Comparison of ENCODE assay signal across 7 cellular contexts in genomic region chr14:106661561-106661960, GRCh38.
A peak's percentile ranks its signal among the peaks of the same experiment; 100 is the strongest.
DNase-seq lines count a peak whose midpoint lies in the region; FAIRE-seq and TF ChIP-seq lines count a peak whose summit lies in the region.
"Not testable (repeated sequence)": the region's sequence is repeated elsewhere in the genome, so short reads cannot be mapped to it uniquely, and the experiment has no call there.

No MANE protein-coding gene starts in this region.

- in situ Hi-C loops in KBM-7 (cut with MboI; ENCODE audit: low pct_unique_long_range_greater_than_20kb, low sequenced_read_pairs): not testable (repeated sequence)

- not testable (repeated sequence) for H3K4me3 ChIP-seq in GM12875 (ENCODE audit: low read depth, low read length); esophagus muscularis mucosa; small intestine (ENCODE audit: low read depth in 1 of 2, low read length in 2 of 2)

- peaks cover 0 to 25% (median 0%) of the 10 kb centered on the region in 4 donors for H3K27me3 ChIP-seq in esophagus muscularis mucosa
- H3K27me3 ChIP-seq in small intestine (ENCODE audit: control insufficient read depth in 2 of 2, insufficient read depth in 2 of 2, low read length in 2 of 2): not testable (repeated sequence)

- not testable (repeated sequence) for TF ChIP-seq EP300 in esophagus muscularis mucosa (IDR thresholded peaks at IDR 0.05)

- not testable (repeated sequence) for FAIRE-seq in small intestine (lab: Jason Lieb, UNC)

- not testable (repeated sequence) for TF ChIP-seq POLR2A in esophagus muscularis mucosa (IDR thresholded peaks at IDR 0.05; ENCODE audit: low read depth)

- H3K4me1 ChIP-seq in esophagus muscularis mucosa; small intestine (ENCODE audit: control insufficient read depth in 2 of 2, insufficient read depth in 1 of 2, low read depth in 1 of 2, low read length in 1 of 2): not testable (repeated sequence)

- DNase-seq in KBM-7: peak; percentile 50
- peak; percentile 13 for DNase-seq in NCI-H460 (ENCODE audit: extremely low read depth, low read depth)
- DNase-seq in T-helper 1 cell: peak in 4 of 5 donors; percentile 14 to 42 (median 30)
- peak; percentile 58 to 63 for DNase-seq in activated T-cell treated with anti-CD3 and anti-CD28 coated beads, Interleukin-2, amount 50 U/mL, for 48 hours
- DNase-seq in esophagus muscularis mucosa (ENCODE audit: extremely low spot score): peak; percentile 79
- DNase-seq in small intestine: peak; percentile 68

- intact Hi-C loops in esophagus muscularis mucosa (cut with DNase I): not testable (repeated sequence)

- H3K9me3 ChIP-seq in esophagus muscularis mucosa; small intestine (ENCODE audit: control insufficient read depth, low read depth): not testable (repeated sequence)

- H3K27ac ChIP-seq in esophagus muscularis mucosa (replicated peaks in 1 of 4); small intestine (ENCODE audit: low read depth in 1 of 2, low read length in 1 of 2): not testable (repeated sequence)

- H3K36me3 ChIP-seq in esophagus muscularis mucosa; small intestine (ENCODE audit: control insufficient read depth in 2 of 2, insufficient read depth in 2 of 2, low read length in 2 of 2): not testable (repeated sequence)

- TF ChIP-seq CTCF in GM12875 (IDR thresholded peaks at IDR 0.05; ENCODE audit: borderline replicate concordance, insufficient read depth, low read depth, low read length): peak; percentile 38; the same call in 1 of the 2 replicates
- TF ChIP-seq CTCF in esophagus muscularis mucosa (IDR thresholded peaks at IDR 0.05): not testable (repeated sequence)

- 46% methylated on average over 3 of the region's 4 CpGs for WGBS in esophagus muscularis mucosa
- 22 to 58% (median 28%) methylated on average over 4 of the region's 4 CpGs for WGBS in small intestine, 3 donors

Comparison
In these comparisons a context has a peak if more than half of its experiments do, and no peak if none do; other contexts are left out.
1. DNase-seq: peak in every context shown above with its lines; median percentile 79 in esophagus muscularis mucosa; 68 in small intestine; 60 in activated T-cell treated with anti-CD3 and anti-CD28 coated beads, Interleukin-2, amount 50 U/mL, for 48 hours; 50 in KBM-7; 30 in T-helper 1 cell; 13 in NCI-H460.